In genomic region chr2:133862400-133862977, GRCh38 we compare ENCODE assay signal across 26 cellular contexts.
DNase-seq lines count a peak whose midpoint lies in the region; TF ChIP-seq lines count a peak whose summit lies in the region.
"Had no signal": no experiment of that assay in that cellular context is flagged by ENCODE, and none has a peak within 500 bp of the region (broad histone marks: within the 10 kb centered on the region; RNA-seq: fewer than 3 reads in every experiment).

No MANE protein-coding gene starts in this region.

- 52% methylated on average over 3 of the region's 4 CpGs for WGBS in esophagus muscularis mucosa

- no peaks in the 10 kb centered on the region for H3K4me1 ChIP-seq in esophagus muscularis mucosa
- H3K4me1 ChIP-seq: BLaER1 had no signal

- no peaks in the 10 kb centered on the region for H3K9me3 Mint-ChIP-seq in osteocyte (ENCODE audit: unreplicated experiment)
- H3K9me3 Mint-ChIP-seq: GM23338 had no signal

- no peak overlapping the region for H3K4me3 ChIP-seq in esophagus muscularis mucosa
- H3K4me3 ChIP-seq: BLaER1, GM12878, GM23338, PC-9 had no signal

- H3K4me3 Mint-ChIP-seq in osteocyte (ENCODE audit: unreplicated experiment): no peak overlapping the region
- H3K4me3 Mint-ChIP-seq: CD4-positive, alpha-beta memory T cell; GM23338; H9 had no signal

- no peak for TF ChIP-seq EP300 in esophagus muscularis mucosa (IDR thresholded peaks at IDR 0.05)

- intact Hi-C loops in esophagus muscularis mucosa (cut with DNase I): no loop called here

- no peaks in the 10 kb centered on the region for H3K36me3 ChIP-seq in esophagus muscularis mucosa
- H3K36me3 ChIP-seq: BLaER1 had no signal

- no peak for TF ChIP-seq CTCF in esophagus muscularis mucosa (IDR thresholded peaks at IDR 0.05)
- TF ChIP-seq CTCF in osteocyte (IDR thresholded peaks at IDR 0.05): no peak

- peaks cover 27% of the 10 kb centered on the region for H3K27me3 Mint-ChIP-seq in osteocyte (ENCODE audit: unreplicated experiment)

- no peak for TF ChIP-seq POLR2A in esophagus muscularis mucosa (IDR thresholded peaks at IDR 0.05; ENCODE audit: low read depth)

- DNase-seq in EH (ENCODE audit: low read depth) (peak; percentile 40), NCI-H2029 (lab: John Stamatoyannopoulos, UW) (peak; percentile 19), esophagus muscularis mucosa (ENCODE audit: extremely low spot score) (peak; percentile 81), osteocyte (ENCODE audit: extremely low spot score, unreplicated experiment) (peak; percentile 21), CD1c-positive myeloid dendritic cell (ENCODE audit: extremely low spot score) (no peak), T-helper 9 cell (no peak)
- no peak for DNase-seq in stimulated activated naive CD4-positive, alpha-beta T cell treated with Interleukin-2 at 50 U/mL for 16 hours (lab: John Stamatoyannopoulos, UW)
- DNase-seq: CD4-positive, alpha-beta memory T cell; COR-L47; DMS53; EL; GDM1; H9; KG1; NCI-H1092; NCI-H1417 treated with DMSO at 0.1 percent for 48 hours; NCI-H1694 treated with DMSO at 0.1 percent for 48 hours; NCI-H2171 treated with DMSO at 0.1 percent for 48 hours; NCI-H345; NCI-H510A treated with DMSO at 0.1 percent for 48 hours; PC-9; Right ventricle myocardium superior; RPMI8226 had no signal

- H3K36me3 Mint-ChIP-seq in osteocyte (ENCODE audit: unreplicated experiment): no peaks in the 10 kb centered on the region
- H3K36me3 Mint-ChIP-seq: CD4-positive, alpha-beta memory T cell had no signal

- no peaks in the 10 kb centered on the region for H3K9me3 ChIP-seq in esophagus muscularis mucosa
- H3K9me3 ChIP-seq: BLaER1 had no signal

- no peak overlapping the region for H3K27ac ChIP-seq in esophagus muscularis mucosa (replicated peaks in 1 of 4)
- H3K27ac ChIP-seq: BLaER1, PC-9 had no signal

- no peak overlapping the region for H3K27ac Mint-ChIP-seq in osteocyte (ENCODE audit: unreplicated experiment)
- H3K27ac Mint-ChIP-seq: CD4-positive, alpha-beta memory T cell; GM23338 had no signal

- H3K4me1 Mint-ChIP-seq in osteocyte (ENCODE audit: unreplicated experiment): no peaks in the 10 kb centered on the region
- H3K4me1 Mint-ChIP-seq: CD4-positive, alpha-beta memory T cell; GM23338; H9 had no signal

- peaks cover 0 to 8% (median 0%) of the 10 kb centered on the region in 4 donors for H3K27me3 ChIP-seq in esophagus muscularis mucosa
- H3K27me3 ChIP-seq: BLaER1 had no signal

Comparison
In these comparisons a context has a peak if more than half of its experiments do, and no peak if none do; other contexts are left out.
1. DNase-seq: peak in EH (single experiment), NCI-H2029 (single experiment), esophagus muscularis mucosa (single experiment) and osteocyte (single experiment); none in CD1c-positive myeloid dendritic cell (single experiment), T-helper 9 cell (single experiment) and stimulated activated naive CD4-positive, alpha-beta T cell treated with Interleukin-2 at 50 U/mL for 16 hours (single experiment).